ENCODE assay signal across 22 cellular contexts in the genomic region with DNA sequence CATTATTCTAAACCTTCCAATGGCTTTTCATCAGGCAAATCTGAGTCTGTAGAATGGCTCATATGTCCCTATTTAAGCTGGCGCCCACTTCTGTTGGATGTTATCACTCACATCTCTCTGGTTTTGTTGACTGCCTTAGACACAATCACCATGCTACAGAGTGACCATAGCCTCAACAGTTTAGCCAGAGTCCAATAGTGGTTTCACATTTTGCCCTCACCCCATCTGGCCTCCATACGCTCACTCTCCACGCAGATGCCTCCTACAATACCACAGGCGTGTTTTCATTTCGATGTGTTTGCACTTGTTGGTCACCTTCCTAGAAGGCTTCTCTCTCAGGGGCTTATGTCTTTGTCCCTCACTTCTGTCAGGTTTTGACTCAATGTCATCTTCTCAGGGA. TPM values are rescaled to one million over a fixed set of nuclear protein-coding genes. Genes with fewer than 3 reads are reported as not detected.
DNase-seq lines count a peak whose midpoint lies in the region; ATAC-seq and TF ChIP-seq lines count a peak whose summit lies in the region.
"Had no signal": no experiment of that assay in that cellular context is flagged by ENCODE, and none has a peak within 500 bp of the region (broad histone marks: within the 10 kb centered on the region; RNA-seq: fewer than 3 reads in every experiment).

No MANE protein-coding gene starts in this region.

- CTCF ChIA-PET in T-cell (lab: Charles Lee): no interaction called here

- H3K36me3 ChIP-seq in spleen: no peaks in the 10 kb centered on the region

- no peaks in the 10 kb centered on the region for H3K9me3 Mint-ChIP-seq in stimulated activated naive CD8-positive, alpha-beta T cell treated with anti-CD3 and anti-CD28 coated beads, Interleukin-15, amount 100 ng/mL, for 72 hours
- H3K9me3 Mint-ChIP-seq in T-cell: peaks cover 0 to 3% (median 0%) of the 10 kb centered on the region in 3 donors
- H3K9me3 Mint-ChIP-seq: HFFc6 had no signal

- TF ChIP-seq CTCF in fibroblast of mammary gland (conservative IDR thresholded peaks at IDR 0.05; ENCODE audit: control insufficient read depth, insufficient read depth, low read depth, low read length) (no peak), spleen (IDR thresholded peaks at IDR 0.05 in 8 of 11, conservative IDR thresholded peaks at IDR 0.05 in 3 of 11) (no peak)

- intact Hi-C loops in spleen (cut with DNase I; ENCODE audit: low total_unique reads): no loop called here

- H3K9me3 ChIP-seq in spleen: no peaks in the 10 kb centered on the region

- TF ChIP-seq POLR2A in spleen (IDR thresholded peaks at IDR 0.05): no peak

- H3K4me1 ChIP-seq in spleen: no peaks in the 10 kb centered on the region

- DNase-seq in stimulated activated naive CD8-positive, alpha-beta T cell treated with anti-CD3 and anti-CD28 coated beads, Interleukin-15, Interleukin-2, amounts not matched to agents 100 U/mL and 50 U/mL, for 24 hours: no peak
- DNase-seq in stimulated activated naive CD8-positive, alpha-beta T cell treated with anti-CD3 and anti-CD28 coated beads, Interleukin-15, amount 100 ng/mL, for 72 hours: no peak
- DNase-seq in T-cell: no peak
- peak; percentile 11 for DNase-seq in fibroblast of mammary gland (ENCODE audit: low read depth)
- no peak for DNase-seq in spleen
- DNase-seq in OCI-M2 (lab: John Stamatoyannopoulos, UW; ENCODE audit: unreplicated experiment): no peak
- DNase-seq in amygdala (lab: John Stamatoyannopoulos, UW): no peak
- DNase-seq: DMS79 treated with DMSO at 0.1 percent for 48 hours, GDM1, GOT3, HFFc6, KG1, NCI-H1105 treated with DMSO at 0.1 percent for 48 hours, NCI-H187, NCI-H69, Right ventricle myocardium superior had no signal

- WGBS in spleen, 5 donors: 84 to 92% (median 88%) methylated on average over 5 of the region's 5 CpGs

- peaks cover 6% of the 10 kb centered on the region for H3K4me1 Mint-ChIP-seq in stimulated activated naive CD8-positive, alpha-beta T cell treated with anti-CD3 and anti-CD28 coated beads, Interleukin-15, amount 100 ng/mL, for 72 hours
- H3K4me1 Mint-ChIP-seq in T-cell: peaks cover 15 to 57% (median 20%) of the 10 kb centered on the region in 3 donors

- H3K4me3 ChIP-seq in fibroblast of mammary gland (ENCODE audit: control insufficient read depth, low read depth, low read length): no peak overlapping the region
- H3K4me3 ChIP-seq in spleen: no peak overlapping the region

- POLR2A ChIA-PET in T-cell (lab: Charles Lee): no interaction called here

- peaks cover 21% of the 10 kb centered on the region for H3K36me3 Mint-ChIP-seq in T-cell

- peak overlapping the region in 1 of 2 donors; percentile 1 for H3K27ac Mint-ChIP-seq in stimulated activated naive CD8-positive, alpha-beta T cell treated with anti-CD3 and anti-CD28 coated beads, Interleukin-15, amount 100 ng/mL, for 72 hours
- H3K27ac Mint-ChIP-seq in T-cell: peak overlapping the region; percentile 35 to 45
- H3K27ac Mint-ChIP-seq: HFFc6 had no signal

- peak; percentile 46 for ATAC-seq in stimulated activated naive CD8-positive, alpha-beta T cell treated with anti-CD3 and anti-CD28 coated beads, Interleukin-15, Interleukin-2, amounts not matched to agents 100 U/mL and 50 U/mL, for 24 hours
- no peak for ATAC-seq in stimulated activated naive CD8-positive, alpha-beta T cell treated with anti-CD3 and anti-CD28 coated beads, Interleukin-15, amount 100 ng/mL, for 72 hours
- ATAC-seq in T-cell (replicated peaks in 1 of 4) (no peak), HG03460 (IDR thresholded peaks at IDR 0.05; ENCODE audit: unreplicated experiment) (no peak)
- ATAC-seq: SK-N-SH treated with all-trans-retinoic acid at 6 μM for 48 hours had no signal

- no peaks in the 10 kb centered on the region for H3K27me3 ChIP-seq in spleen (replicated peaks in 1 of 7)

- no peaks in the 10 kb centered on the region for H3K27me3 Mint-ChIP-seq in stimulated activated naive CD8-positive, alpha-beta T cell treated with anti-CD3 and anti-CD28 coated beads, Interleukin-15, amount 100 ng/mL, for 72 hours
- no peaks in the 10 kb centered on the region for H3K27me3 Mint-ChIP-seq in T-cell

- no peak overlapping the region for H3K4me3 Mint-ChIP-seq in stimulated activated naive CD8-positive, alpha-beta T cell treated with anti-CD3 and anti-CD28 coated beads, Interleukin-15, amount 100 ng/mL, for 72 hours
- peak overlapping the region in 2 of 3 donors; percentile 14 to 41 for H3K4me3 Mint-ChIP-seq in T-cell
- H3K4me3 Mint-ChIP-seq: HFFc6 had no signal

- H3K27ac ChIP-seq in spleen: no peak overlapping the region
- H3K27ac ChIP-seq: C4-2B, HL-60 had no signal

RNA-seq across cellular contexts. Expression of a gene that starts 3.4 kb away (rescaled TPM):
- total RNA-seq in T-cell (10 to 100 TPM in 4 of 5 donors, 1 to 10 TPM in 1; 9.0 to 55.5 (median 31.6) TPM), spleen (10 to 100 TPM in 6 of 7 donors, 1 to 10 TPM in 1; 5.8 to 28.2 (median 18.0) TPM)
- 1 to 10 TPM; 4.9 to 9.0 (median 7.5) TPM for polyA plus RNA-seq in spleen
- total RNA-seq: A172, HFFc6, MCF 10A, Right ventricle myocardium superior had no signal

Comparison
In these comparisons a context has a peak if more than half of its experiments do, and no peak if none do; other contexts are left out.
1. H3K4me3 Mint-ChIP-seq: peak in T-cell (2 of 3); none in stimulated activated naive CD8-positive, alpha-beta T cell treated with anti-CD3 and anti-CD28 coated beads, Interleukin-15, amount 100 ng/mL, for 72 hours (0 of 2).